In the genomic region with DNA sequence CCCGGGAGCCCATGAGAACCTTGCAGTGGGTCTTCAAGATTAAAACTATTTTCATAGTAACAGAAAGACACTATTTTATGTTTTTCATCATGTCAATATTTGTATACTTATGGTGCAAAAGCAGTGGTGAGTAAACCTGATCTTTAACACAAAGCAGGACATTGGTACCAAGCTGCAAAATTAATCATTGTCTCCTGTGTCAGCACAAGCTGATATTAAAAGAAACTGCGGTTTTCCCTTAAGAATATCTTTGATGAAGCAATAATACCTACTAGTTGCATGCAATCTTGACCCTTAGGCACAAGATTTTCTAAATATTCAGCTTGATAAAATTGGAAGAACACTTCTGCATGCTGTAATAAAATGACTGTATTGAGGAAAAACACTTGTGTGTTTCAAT, we compare ENCODE assay signal across 16 cellular contexts.
"Had no signal": no experiment of that assay in that cellular context is flagged by ENCODE, and none has a peak within 500 bp of the region (broad histone marks: within the 10 kb centered on the region; RNA-seq: fewer than 3 reads in every experiment).

No MANE protein-coding gene starts in this region.

- DNase-seq: activated naive CD8-positive, alpha-beta T cell treated with anti-CD3 and anti-CD28 coated beads for 36 hours; anterior cingulate cortex; brain microvascular endothelial cell; cerebellar nuclear complex; effector memory CD4-positive, alpha-beta T cell; mucosa of descending colon; naive thymus-derived CD4-positive, alpha-beta T cell; retina; stimulated activated CD4-positive, alpha-beta T cell treated with anti-CD3 and anti-CD28 coated beads, Interleukin-4, amount 100 ng/mL, for 24 hours; stimulated activated naive CD4-positive, alpha-beta T cell; T-helper 9 cell; transverse colon had no signal

- H3K9me3 ChIP-seq: gastroesophageal sphincter, mucosa of descending colon, transverse colon had no signal

- H3K27me3 ChIP-seq: brain microvascular endothelial cell, gastroesophageal sphincter, transverse colon had no signal

- H3K27ac ChIP-seq: brain microvascular endothelial cell, gastroesophageal sphincter, skin epidermis, transverse colon had no signal

- FAIRE-seq: islet of Langerhans had no signal

- ATAC-seq: activated CD4-positive, CD25-positive, alpha-beta regulatory T cell treated with anti-CD3 and anti-CD28 coated beads, Interleukin-2, amount 50 U/mL, for 24 hours; gastroesophageal sphincter; mucosa of descending colon; naive thymus-derived CD4-positive, alpha-beta T cell had no signal

- H3K36me3 ChIP-seq: brain microvascular endothelial cell, gastroesophageal sphincter, transverse colon had no signal

- H3K4me1 ChIP-seq: gastroesophageal sphincter, transverse colon had no signal

- H3K4me3 ChIP-seq: gastroesophageal sphincter, mucosa of descending colon, skin epidermis, transverse colon had no signal
